ENCODE assay signal across 1 cellular context in genomic region chr17:19015428-19015827, GRCh38.
TF ChIP-seq lines count a peak whose summit lies in the region.

No MANE protein-coding gene starts in this region.

TF ChIP-seq in HEK293T, 16 proteins besides CTCF, POLR2A, EP300 and RAD21:
- no peak for TF ChIP-seq LEF1 (IDR thresholded peaks at IDR 0.05; ENCODE audit: borderline replicate concordance)
- no peak for TF ChIP-seq CTBP1 (IDR thresholded peaks at IDR 0.05; ENCODE audit: borderline replicate concordance)
- TF ChIP-seq FOXA1 (IDR thresholded peaks at IDR 0.05): no peak
